1 cellular context compared by ENCODE assay signal in the genomic region with DNA sequence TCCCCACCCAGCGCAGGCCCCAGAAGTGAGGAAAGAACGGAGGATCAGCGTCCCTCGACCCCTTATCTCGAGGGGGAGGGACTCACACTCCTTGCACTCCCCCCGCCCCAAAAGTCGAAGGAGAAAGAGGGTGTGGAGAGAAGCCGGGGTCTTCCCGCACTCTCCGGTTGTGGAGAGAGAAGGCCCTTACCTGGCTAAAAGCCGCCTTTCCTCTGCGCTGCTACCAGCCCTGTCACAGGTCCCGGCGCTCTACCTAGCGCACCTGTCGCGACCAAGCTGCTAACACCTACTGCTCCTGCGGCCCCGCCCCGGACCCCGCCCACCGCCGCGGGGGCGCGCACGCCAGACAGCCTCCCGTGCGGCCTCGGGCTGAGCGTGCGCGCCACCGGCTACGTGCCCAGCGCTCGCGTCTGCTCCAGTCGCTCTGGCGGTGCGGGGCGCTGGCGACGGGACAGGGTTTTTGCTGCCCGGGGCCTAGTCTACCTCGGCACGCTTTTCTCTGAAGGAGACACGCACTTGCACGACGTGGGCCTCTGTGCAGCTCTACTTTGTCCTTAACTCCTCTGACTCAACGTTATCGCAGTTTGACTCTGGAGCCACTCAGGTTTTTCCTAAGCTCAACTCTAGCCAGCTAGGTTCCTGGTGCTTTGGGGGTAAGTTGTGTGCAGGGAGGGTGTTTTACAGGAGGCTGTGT.
TF ChIP-seq lines count a peak whose summit lies in the region.

A gene (minus strand): TSS at position 291 of the 694 bp plus-strand sequence. CDS start 34,769 bp downstream, outside the sequence.

TF ChIP-seq in HepG2, 621 proteins besides CTCF, POLR2A, EP300 and RAD21 (continued from another document and continues in another):
- TF ChIP-seq, protein P1, sequence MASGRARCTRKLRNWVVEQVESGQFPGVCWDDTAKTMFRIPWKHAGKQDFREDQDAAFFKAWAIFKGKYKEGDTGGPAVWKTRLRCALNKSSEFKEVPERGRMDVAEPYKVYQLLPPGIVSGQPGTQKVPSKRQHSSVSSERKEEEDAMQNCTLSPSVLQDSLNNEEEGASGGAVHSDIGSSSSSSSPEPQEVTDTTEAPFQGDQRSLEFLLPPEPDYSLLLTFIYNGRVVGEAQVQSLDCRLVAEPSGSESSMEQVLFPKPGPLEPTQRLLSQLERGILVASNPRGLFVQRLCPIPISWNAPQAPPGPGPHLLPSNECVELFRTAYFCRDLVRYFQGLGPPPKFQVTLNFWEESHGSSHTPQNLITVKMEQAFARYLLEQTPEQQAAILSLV (CRISPR knock-in tag; IDR thresholded peaks at IDR 0.05; ENCODE audit: borderline replicate concordance): peak; percentile 29; the same call in 1 of the 2 replicates
- TF ChIP-seq RARA (CRISPR knock-in tag; IDR thresholded peaks at IDR 0.05): no peak
- TF ChIP-seq, protein P2, sequence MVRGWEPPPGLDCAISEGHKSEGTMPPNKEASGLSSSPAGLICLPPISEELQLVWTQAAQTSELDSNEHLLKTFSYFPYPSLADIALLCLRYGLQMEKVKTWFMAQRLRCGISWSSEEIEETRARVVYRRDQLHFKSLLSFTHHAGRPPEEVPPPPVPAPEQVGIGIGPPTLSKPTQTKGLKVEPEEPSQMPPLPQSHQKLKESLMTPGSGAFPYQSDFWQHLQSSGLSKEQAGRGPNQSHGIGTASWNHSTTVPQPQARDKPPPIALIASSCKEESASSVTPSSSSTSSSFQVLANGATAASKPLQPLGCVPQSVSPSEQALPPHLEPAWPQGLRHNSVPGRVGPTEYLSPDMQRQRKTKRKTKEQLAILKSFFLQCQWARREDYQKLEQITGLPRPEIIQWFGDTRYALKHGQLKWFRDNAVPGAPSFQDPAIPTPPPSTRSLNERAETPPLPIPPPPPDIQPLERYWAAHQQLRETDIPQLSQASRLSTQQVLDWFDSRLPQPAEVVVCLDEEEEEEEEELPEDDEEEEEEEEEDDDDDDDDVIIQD (CRISPR knock-in tag; IDR thresholded peaks at IDR 0.05; ENCODE audit: low read depth): no peak
- no peak for TF ChIP-seq ZNF432 (CRISPR knock-in tag; IDR thresholded peaks at IDR 0.05; ENCODE audit: borderline replicate concordance)
- no peak for TF ChIP-seq ZZZ3 (CRISPR knock-in tag; IDR thresholded peaks at IDR 0.05; ENCODE audit: borderline replicate concordance)
- TF ChIP-seq JDP2 (CRISPR knock-in tag; IDR thresholded peaks at IDR 0.05; ENCODE audit: borderline replicate concordance): no peak
- TF ChIP-seq, protein P3, sequence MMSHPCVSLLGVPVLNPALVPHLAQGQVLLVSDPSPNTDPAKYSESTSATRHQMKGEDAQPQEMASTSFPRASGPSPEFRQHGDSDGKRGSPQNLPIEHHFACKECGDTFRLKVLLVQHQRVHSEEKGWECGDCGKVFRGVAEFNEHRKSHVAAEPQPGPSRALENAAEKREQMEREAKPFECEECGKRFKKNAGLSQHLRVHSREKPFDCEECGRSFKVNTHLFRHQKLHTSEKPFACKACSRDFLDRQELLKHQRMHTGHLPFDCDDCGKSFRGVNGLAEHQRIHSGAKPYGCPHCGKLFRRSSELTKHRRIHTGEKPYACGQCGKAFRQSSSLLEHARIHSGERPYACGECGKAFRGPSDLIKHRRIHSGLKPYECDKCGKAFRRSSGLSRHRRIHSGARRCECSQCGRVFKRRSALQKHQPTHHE (CRISPR knock-in tag; IDR thresholded peaks at IDR 0.05; ENCODE audit: borderline replicate concordance): peak; percentile 83; the same call in 1 of the 2 replicates
- no peak for TF ChIP-seq ZNF563 (CRISPR knock-in tag; IDR thresholded peaks at IDR 0.05)
- 0 out of 2 replicates have a peak, but pooled peaks have one; percentile 49 for TF ChIP-seq ERF (CRISPR knock-in tag; IDR thresholded peaks at IDR 0.05)
- no peak for TF ChIP-seq GTF2F1 (IDR thresholded peaks at IDR 0.05; ENCODE audit: low read length)
- TF ChIP-seq GABPA (IDR thresholded peaks at IDR 0.05; ENCODE audit: low read depth, low read length): no peak
- no peak for TF ChIP-seq GABPA (CRISPR knock-in tag; IDR thresholded peaks at IDR 0.05; ENCODE audit: low read depth)
- TF ChIP-seq ZFP36 (IDR thresholded peaks at IDR 0.05; ENCODE audit: borderline replicate concordance, low read depth, low read length, partially characterized antibody): no peak
- TF ChIP-seq ZNF589 (CRISPR knock-in tag; conservative IDR thresholded peaks at IDR 0.05): no peak
- TF ChIP-seq, protein P4, sequence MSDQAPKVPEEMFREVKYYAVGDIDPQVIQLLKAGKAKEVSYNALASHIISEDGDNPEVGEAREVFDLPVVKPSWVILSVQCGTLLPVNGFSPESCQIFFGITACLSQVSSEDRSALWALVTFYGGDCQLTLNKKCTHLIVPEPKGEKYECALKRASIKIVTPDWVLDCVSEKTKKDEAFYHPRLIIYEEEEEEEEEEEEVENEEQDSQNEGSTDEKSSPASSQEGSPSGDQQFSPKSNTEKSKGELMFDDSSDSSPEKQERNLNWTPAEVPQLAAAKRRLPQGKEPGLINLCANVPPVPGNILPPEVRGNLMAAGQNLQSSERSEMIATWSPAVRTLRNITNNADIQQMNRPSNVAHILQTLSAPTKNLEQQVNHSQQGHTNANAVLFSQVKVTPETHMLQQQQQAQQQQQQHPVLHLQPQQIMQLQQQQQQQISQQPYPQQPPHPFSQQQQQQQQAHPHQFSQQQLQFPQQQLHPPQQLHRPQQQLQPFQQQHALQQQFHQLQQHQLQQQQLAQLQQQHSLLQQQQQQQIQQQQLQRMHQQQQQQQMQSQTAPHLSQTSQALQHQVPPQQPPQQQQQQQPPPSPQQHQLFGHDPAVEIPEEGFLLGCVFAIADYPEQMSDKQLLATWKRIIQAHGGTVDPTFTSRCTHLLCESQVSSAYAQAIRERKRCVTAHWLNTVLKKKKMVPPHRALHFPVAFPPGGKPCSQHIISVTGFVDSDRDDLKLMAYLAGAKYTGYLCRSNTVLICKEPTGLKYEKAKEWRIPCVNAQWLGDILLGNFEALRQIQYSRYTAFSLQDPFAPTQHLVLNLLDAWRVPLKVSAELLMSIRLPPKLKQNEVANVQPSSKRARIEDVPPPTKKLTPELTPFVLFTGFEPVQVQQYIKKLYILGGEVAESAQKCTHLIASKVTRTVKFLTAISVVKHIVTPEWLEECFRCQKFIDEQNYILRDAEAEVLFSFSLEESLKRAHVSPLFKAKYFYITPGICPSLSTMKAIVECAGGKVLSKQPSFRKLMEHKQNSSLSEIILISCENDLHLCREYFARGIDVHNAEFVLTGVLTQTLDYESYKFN (CRISPR knock-in tag; conservative IDR thresholded peaks at IDR 0.05): peak; percentile 26; the same call in 1 of the 2 replicates
- TF ChIP-seq WIZ (CRISPR knock-in tag; IDR thresholded peaks at IDR 0.05): no peak
- TF ChIP-seq KDM4B (CRISPR knock-in tag; IDR thresholded peaks at IDR 0.05): no peak
- TF ChIP-seq, protein P5, sequence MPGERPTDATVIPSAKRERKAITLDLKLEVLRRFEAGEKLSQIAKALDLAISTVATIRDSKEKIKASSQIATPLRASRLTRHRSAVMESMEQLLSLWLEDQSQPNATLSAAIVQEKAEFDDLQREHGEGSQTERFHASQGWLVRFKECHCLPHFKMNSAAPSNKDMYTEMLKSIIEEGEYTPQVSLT (CRISPR knock-in tag; IDR thresholded peaks at IDR 0.05; ENCODE audit: borderline replicate concordance, low read depth): 0 out of 2 replicates have a peak, but pooled peaks have one; percentile 54
- no peak for TF ChIP-seq CENPX (CRISPR knock-in tag; IDR thresholded peaks at IDR 0.05)
- TF ChIP-seq AHR (CRISPR knock-in tag; IDR thresholded peaks at IDR 0.05): no peak
- TF ChIP-seq MZF1 (CRISPR knock-in tag; IDR thresholded peaks at IDR 0.05; ENCODE audit: borderline replicate concordance): no peak
- no peak for TF ChIP-seq NCOA5 (CRISPR knock-in tag; IDR thresholded peaks at IDR 0.05)
- no peak for TF ChIP-seq TBL1XR1 (IDR thresholded peaks at IDR 0.05; ENCODE audit: borderline replicate concordance, low read length, partially characterized antibody)
- TF ChIP-seq ETV6 (CRISPR knock-in tag; conservative IDR thresholded peaks at IDR 0.05): no peak
- TF ChIP-seq CBX5 (CRISPR knock-in tag; IDR thresholded peaks at IDR 0.05; ENCODE audit: borderline replicate concordance): 0 out of 2 replicates have a peak, but pooled peaks have one; percentile 5
- no peak for TF ChIP-seq ZNF788 (CRISPR knock-in tag; IDR thresholded peaks at IDR 0.05; ENCODE audit: borderline replicate concordance)
- no peak for TF ChIP-seq SOX13 (IDR thresholded peaks at IDR 0.05)
- TF ChIP-seq SOX13 (CRISPR knock-in tag; conservative IDR thresholded peaks at IDR 0.05 in 1 of 2, IDR thresholded peaks at IDR 0.05 in 1 of 2): peak in 1 of 2 experiments; percentile 12; a peak in 1 of 4 replicates
- TF ChIP-seq, protein P6, sequence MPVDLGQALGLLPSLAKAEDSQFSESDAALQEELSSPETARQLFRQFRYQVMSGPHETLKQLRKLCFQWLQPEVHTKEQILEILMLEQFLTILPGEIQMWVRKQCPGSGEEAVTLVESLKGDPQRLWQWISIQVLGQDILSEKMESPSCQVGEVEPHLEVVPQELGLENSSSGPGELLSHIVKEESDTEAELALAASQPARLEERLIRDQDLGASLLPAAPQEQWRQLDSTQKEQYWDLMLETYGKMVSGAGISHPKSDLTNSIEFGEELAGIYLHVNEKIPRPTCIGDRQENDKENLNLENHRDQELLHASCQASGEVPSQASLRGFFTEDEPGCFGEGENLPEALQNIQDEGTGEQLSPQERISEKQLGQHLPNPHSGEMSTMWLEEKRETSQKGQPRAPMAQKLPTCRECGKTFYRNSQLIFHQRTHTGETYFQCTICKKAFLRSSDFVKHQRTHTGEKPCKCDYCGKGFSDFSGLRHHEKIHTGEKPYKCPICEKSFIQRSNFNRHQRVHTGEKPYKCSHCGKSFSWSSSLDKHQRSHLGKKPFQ (CRISPR knock-in tag; IDR thresholded peaks at IDR 0.05; ENCODE audit: insufficient replicate concordance): peak; percentile 72
- TF ChIP-seq SMAD1 (CRISPR knock-in tag; IDR thresholded peaks at IDR 0.05; ENCODE audit: borderline replicate concordance, low read depth): no peak
- no peak for TF ChIP-seq ZNF644 (CRISPR knock-in tag; IDR thresholded peaks at IDR 0.05; ENCODE audit: low read depth)
- TF ChIP-seq ZNF652 (CRISPR knock-in tag; IDR thresholded peaks at IDR 0.05; ENCODE audit: borderline replicate concordance, low read depth): no peak
- TF ChIP-seq ZNF567 (CRISPR knock-in tag; IDR thresholded peaks at IDR 0.05; ENCODE audit: borderline replicate concordance): no peak; the same call in 1 of the 2 replicates
- peak; percentile 87 for TF ChIP-seq KDM5B (CRISPR knock-in tag; IDR thresholded peaks at IDR 0.05; ENCODE audit: borderline replicate concordance)
- TF ChIP-seq ONECUT2 (CRISPR knock-in tag; IDR thresholded peaks at IDR 0.05): no peak
- no peak for TF ChIP-seq NR3C1 (CRISPR knock-in tag; IDR thresholded peaks at IDR 0.05)
- TF ChIP-seq REPIN1 (CRISPR knock-in tag; IDR thresholded peaks at IDR 0.05; ENCODE audit: borderline replicate concordance, low read depth): peak; percentile 53; the same call in 1 of the 2 replicates
- no peak for TF ChIP-seq ZNF550 (CRISPR knock-in tag; IDR thresholded peaks at IDR 0.05; ENCODE audit: borderline replicate concordance)
- no peak for TF ChIP-seq SUZ12 (IDR thresholded peaks at IDR 0.05; ENCODE audit: low read depth, low read length)
- no peak for TF ChIP-seq PHB2 (IDR thresholded peaks at IDR 0.05; ENCODE audit: partially characterized antibody)
- peak; percentile 72; the same call in 1 of the 2 replicates for TF ChIP-seq ZNF44 (CRISPR knock-in tag; IDR thresholded peaks at IDR 0.05)
- TF ChIP-seq, protein P7, sequence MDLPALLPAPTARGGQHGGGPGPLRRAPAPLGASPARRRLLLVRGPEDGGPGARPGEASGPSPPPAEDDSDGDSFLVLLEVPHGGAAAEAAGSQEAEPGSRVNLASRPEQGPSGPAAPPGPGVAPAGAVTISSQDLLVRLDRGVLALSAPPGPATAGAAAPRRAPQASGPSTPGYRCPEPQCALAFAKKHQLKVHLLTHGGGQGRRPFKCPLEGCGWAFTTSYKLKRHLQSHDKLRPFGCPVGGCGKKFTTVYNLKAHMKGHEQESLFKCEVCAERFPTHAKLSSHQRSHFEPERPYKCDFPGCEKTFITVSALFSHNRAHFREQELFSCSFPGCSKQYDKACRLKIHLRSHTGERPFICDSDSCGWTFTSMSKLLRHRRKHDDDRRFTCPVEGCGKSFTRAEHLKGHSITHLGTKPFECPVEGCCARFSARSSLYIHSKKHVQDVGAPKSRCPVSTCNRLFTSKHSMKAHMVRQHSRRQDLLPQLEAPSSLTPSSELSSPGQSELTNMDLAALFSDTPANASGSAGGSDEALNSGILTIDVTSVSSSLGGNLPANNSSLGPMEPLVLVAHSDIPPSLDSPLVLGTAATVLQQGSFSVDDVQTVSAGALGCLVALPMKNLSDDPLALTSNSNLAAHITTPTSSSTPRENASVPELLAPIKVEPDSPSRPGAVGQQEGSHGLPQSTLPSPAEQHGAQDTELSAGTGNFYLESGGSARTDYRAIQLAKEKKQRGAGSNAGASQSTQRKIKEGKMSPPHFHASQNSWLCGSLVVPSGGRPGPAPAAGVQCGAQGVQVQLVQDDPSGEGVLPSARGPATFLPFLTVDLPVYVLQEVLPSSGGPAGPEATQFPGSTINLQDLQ (CRISPR knock-in tag; IDR thresholded peaks at IDR 0.05): 0 out of 2 replicates have a peak, but pooled peaks have one; percentile 68
- no peak for TF ChIP-seq U2AF1 (optimal IDR thresholded peaks at IDR 0.05; ENCODE audit: low read depth, low read length)
- TF ChIP-seq, protein P8, sequence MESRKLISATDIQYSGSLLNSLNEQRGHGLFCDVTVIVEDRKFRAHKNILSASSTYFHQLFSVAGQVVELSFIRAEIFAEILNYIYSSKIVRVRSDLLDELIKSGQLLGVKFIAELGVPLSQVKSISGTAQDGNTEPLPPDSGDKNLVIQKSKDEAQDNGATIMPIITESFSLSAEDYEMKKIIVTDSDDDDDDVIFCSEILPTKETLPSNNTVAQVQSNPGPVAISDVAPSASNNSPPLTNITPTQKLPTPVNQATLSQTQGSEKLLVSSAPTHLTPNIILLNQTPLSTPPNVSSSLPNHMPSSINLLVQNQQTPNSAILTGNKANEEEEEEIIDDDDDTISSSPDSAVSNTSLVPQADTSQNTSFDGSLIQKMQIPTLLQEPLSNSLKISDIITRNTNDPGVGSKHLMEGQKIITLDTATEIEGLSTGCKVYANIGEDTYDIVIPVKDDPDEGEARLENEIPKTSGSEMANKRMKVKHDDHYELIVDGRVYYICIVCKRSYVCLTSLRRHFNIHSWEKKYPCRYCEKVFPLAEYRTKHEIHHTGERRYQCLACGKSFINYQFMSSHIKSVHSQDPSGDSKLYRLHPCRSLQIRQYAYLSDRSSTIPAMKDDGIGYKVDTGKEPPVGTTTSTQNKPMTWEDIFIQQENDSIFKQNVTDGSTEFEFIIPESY (CRISPR knock-in tag; IDR thresholded peaks at IDR 0.05): no peak
- no peak for TF ChIP-seq ATF1 (CRISPR knock-in tag; IDR thresholded peaks at IDR 0.05)
- TF ChIP-seq TAF15 (IDR thresholded peaks at IDR 0.05; ENCODE audit: low read depth, low read length, poor library complexity, severe bottlenecking): no peak
- peak; percentile 92 for TF ChIP-seq TMF1 (CRISPR knock-in tag; IDR thresholded peaks at IDR 0.05; ENCODE audit: low read depth)
- TF ChIP-seq ARHGAP35 (CRISPR knock-in tag; IDR thresholded peaks at IDR 0.05; ENCODE audit: borderline replicate concordance): no peak
- no peak for TF ChIP-seq ZNF484 (CRISPR knock-in tag; IDR thresholded peaks at IDR 0.05; ENCODE audit: borderline replicate concordance, low read depth)
- TF ChIP-seq ZNF749 (CRISPR knock-in tag; IDR thresholded peaks at IDR 0.05; ENCODE audit: borderline replicate concordance): no peak; the same call in 1 of the 2 replicates
- peak; percentile 92; the same call in 1 of the 2 replicates for TF ChIP-seq ZNF558 (CRISPR knock-in tag; IDR thresholded peaks at IDR 0.05; ENCODE audit: borderline replicate concordance)
